ENCODE assay signal across 17 cellular contexts in the genomic region with DNA sequence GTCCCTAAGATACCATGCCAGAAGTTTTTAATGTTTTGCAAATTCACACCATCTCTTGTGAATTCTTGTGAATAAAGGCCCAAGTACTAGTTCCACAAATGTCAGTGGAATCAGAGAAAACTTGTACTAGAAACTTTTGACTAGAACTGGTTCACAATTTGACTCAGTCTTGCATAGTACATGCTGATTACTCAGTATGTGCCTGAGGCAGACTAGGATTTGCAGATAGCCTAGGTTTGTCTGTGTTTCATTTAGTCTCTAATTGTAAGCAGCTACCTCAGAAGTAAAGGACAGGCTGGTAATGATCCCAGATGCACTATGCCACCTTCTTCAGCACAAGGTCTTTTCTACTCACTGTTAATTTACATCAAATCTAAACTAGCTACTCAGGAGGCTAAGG. TPM values are rescaled to one million over a fixed set of nuclear protein-coding genes. Genes with fewer than 3 reads are reported as not detected.
DNase-seq lines count a peak whose midpoint lies in the region; ATAC-seq and TF ChIP-seq lines count a peak whose summit lies in the region.
"Had no signal": no experiment of that assay in that cellular context is flagged by ENCODE, and none has a peak within 500 bp of the region (broad histone marks: within the 10 kb centered on the region; RNA-seq: fewer than 3 reads in every experiment).

No MANE protein-coding gene starts in this region.

- TF ChIP-seq CTCF in WERI-Rb-1 (IDR thresholded peaks at IDR 0.05; ENCODE audit: low read depth, low read length) (no peak), glutamatergic neuron (IDR thresholded peaks at IDR 0.05; ENCODE audit: partially characterized antibody, unreplicated experiment) (no peak), testis (IDR thresholded peaks at IDR 0.05) (no peak)

- no peak for DNase-seq in activated CD4-positive, alpha-beta T cell treated with anti-CD3 and anti-CD28 coated beads, Interleukin-2, amount 10 ng/mL, durations not matched to agents 24 days and 14 days
- no peak for DNase-seq in activated CD4-positive, alpha-beta T cell treated with anti-CD3 and anti-CD28 coated beads for 1 hour
- DNase-seq in WERI-Rb-1 (peak; percentile 55), glutamatergic neuron (no peak), testis (no peak)
- DNase-seq: CD8-positive, alpha-beta memory T cell; DND-41; GOT3; KBM-7; NCI-H1436; NCI-H2029 treated with DMSO at 0.1 percent for 48 hours; NCI-H774; SHP77 had no signal

- peaks cover 39% of the 10 kb centered on the region for H3K36me3 ChIP-seq in WERI-Rb-1
- H3K36me3 ChIP-seq in testis (ENCODE audit: low read depth, missing control alignments): peaks cover 4% of the 10 kb centered on the region

- H3K4me3 Mint-ChIP-seq in activated CD4-positive, alpha-beta T cell treated with anti-CD3 and anti-CD28 coated beads, Interleukin-2, amount 10 ng/mL, durations not matched to agents 24 days and 14 days: no peak overlapping the region
- peak overlapping the region; percentile 12 for H3K4me3 Mint-ChIP-seq in glutamatergic neuron (ENCODE audit: unreplicated experiment)
- H3K4me3 Mint-ChIP-seq: CD8-positive, alpha-beta memory T cell had no signal

- H3K9me3 ChIP-seq in WERI-Rb-1 (ENCODE audit: severe bottlenecking) (no peaks in the 10 kb centered on the region), testis (no peaks in the 10 kb centered on the region)
- H3K9me3 ChIP-seq: BLaER1 had no signal

- H3K4me1 Mint-ChIP-seq in activated CD4-positive, alpha-beta T cell treated with anti-CD3 and anti-CD28 coated beads, Interleukin-2, amount 10 ng/mL, durations not matched to agents 24 days and 14 days: peaks cover 12% of the 10 kb centered on the region
- H3K4me1 Mint-ChIP-seq in glutamatergic neuron (ENCODE audit: low read depth, unreplicated experiment): peaks cover 25% of the 10 kb centered on the region
- H3K4me1 Mint-ChIP-seq: CD8-positive, alpha-beta memory T cell had no signal

- H3K4me1 ChIP-seq in testis: no peaks in the 10 kb centered on the region
- H3K4me1 ChIP-seq: BLaER1 had no signal

- peaks cover 7% of the 10 kb centered on the region for H3K9me3 Mint-ChIP-seq in activated CD4-positive, alpha-beta T cell treated with anti-CD3 and anti-CD28 coated beads, Interleukin-2, amount 10 ng/mL, durations not matched to agents 24 days and 14 days
- peaks cover 1% of the 10 kb centered on the region for H3K9me3 Mint-ChIP-seq in glutamatergic neuron (ENCODE audit: unreplicated experiment)
- H3K9me3 Mint-ChIP-seq: CD8-positive, alpha-beta memory T cell had no signal

- H3K27me3 ChIP-seq in WERI-Rb-1 (ENCODE audit: insufficient read depth, low read depth, severe bottlenecking) (no peaks in the 10 kb centered on the region), testis (no peaks in the 10 kb centered on the region)
- H3K27me3 ChIP-seq: BLaER1 had no signal

- H3K27ac Mint-ChIP-seq in activated CD4-positive, alpha-beta T cell treated with anti-CD3 and anti-CD28 coated beads, Interleukin-2, amount 10 ng/mL, durations not matched to agents 24 days and 14 days: peak overlapping the region; percentile 17
- H3K27ac Mint-ChIP-seq in glutamatergic neuron (ENCODE audit: unreplicated experiment): peak overlapping the region; percentile 24

- intact Hi-C loops in activated CD4-positive, alpha-beta T cell treated with anti-CD3 and anti-CD28 coated beads, Interleukin-2, amount 10 ng/mL, durations not matched to agents 24 days and 14 days (cut with micrococcal nuclease): no loop called here
- intact Hi-C loops in testis (cut with DNase I; ENCODE audit: low total_unique reads): no loop called here

- ATAC-seq in HG02870 (IDR thresholded peaks at IDR 0.05; ENCODE audit: unreplicated experiment) (peak; percentile 60), GM19463 (IDR thresholded peaks at IDR 0.05; ENCODE audit: unreplicated experiment) (no peak), GM21515 (IDR thresholded peaks at IDR 0.05; ENCODE audit: unreplicated experiment) (no peak)

- no peaks in the 10 kb centered on the region for H3K27me3 Mint-ChIP-seq in activated CD4-positive, alpha-beta T cell treated with anti-CD3 and anti-CD28 coated beads, Interleukin-2, amount 10 ng/mL, durations not matched to agents 24 days and 14 days
- H3K27me3 Mint-ChIP-seq in glutamatergic neuron (ENCODE audit: unreplicated experiment): no peaks in the 10 kb centered on the region

- TF ChIP-seq POLR2A in testis (IDR thresholded peaks at IDR 0.05): no peak

- H3K4me3 ChIP-seq in WERI-Rb-1 (ENCODE audit: low read depth, low read length): no peak overlapping the region
- H3K4me3 ChIP-seq in testis: no peak overlapping the region
- H3K4me3 ChIP-seq: BLaER1 had no signal

- H3K36me3 Mint-ChIP-seq in activated CD4-positive, alpha-beta T cell treated with anti-CD3 and anti-CD28 coated beads, Interleukin-2, amount 10 ng/mL, durations not matched to agents 24 days and 14 days (ENCODE audit: low read depth): peaks cover 35% of the 10 kb centered on the region
- H3K36me3 Mint-ChIP-seq in glutamatergic neuron (ENCODE audit: unreplicated experiment): peaks cover 4% of the 10 kb centered on the region

- peak overlapping the region; percentile 78 for H3K27ac ChIP-seq in WERI-Rb-1
- no peak overlapping the region for H3K27ac ChIP-seq in testis
- H3K27ac ChIP-seq: BLaER1 had no signal

RNA-seq across cellular contexts. Expression of gene CILK1, which starts 32.4 kb away (rescaled TPM):
- total RNA-seq in activated CD4-positive, alpha-beta T cell treated with anti-CD3 and anti-CD28 coated beads, Interleukin-2, amount 10 ng/mL, durations not matched to agents 24 days and 14 days: 10.2 TPM in 2 replicates
- total RNA-seq in glutamatergic neuron (ENCODE audit: unreplicated experiment) (31.7 TPM), testis (10 to 100 TPM; 18.2 to 20.2 TPM)
- 9.9 TPM for polyA plus RNA-seq in testis (ENCODE audit: insufficient read depth, low read depth, low replicate concordance)

RNA-seq across cellular contexts. Expression of gene GSTA4, which starts 34.2 kb away (rescaled TPM):
- 28.7 and 32.1 TPM in 2 replicates for total RNA-seq in activated CD4-positive, alpha-beta T cell treated with anti-CD3 and anti-CD28 coated beads, Interleukin-2, amount 10 ng/mL, durations not matched to agents 24 days and 14 days
- total RNA-seq in glutamatergic neuron (ENCODE audit: unreplicated experiment) (81.1 TPM), testis (10 to 100 TPM; 87.3 to 91.5 TPM)
- polyA plus RNA-seq in testis (ENCODE audit: insufficient read depth, low read depth, low replicate concordance): 63.1 TPM

RNA-seq across cellular contexts. Expression of gene FBXO9, which starts 35.9 kb away (rescaled TPM):
- 65.2 and 67.1 TPM in 2 replicates for total RNA-seq in activated CD4-positive, alpha-beta T cell treated with anti-CD3 and anti-CD28 coated beads, Interleukin-2, amount 10 ng/mL, durations not matched to agents 24 days and 14 days
- 49.1 TPM for total RNA-seq in glutamatergic neuron (ENCODE audit: unreplicated experiment)
- 10 to 100 TPM; 75.1 to 81.6 TPM for total RNA-seq in testis
- polyA plus RNA-seq in testis (ENCODE audit: insufficient read depth, low read depth, low replicate concordance): 76.6 TPM
